In the genomic region with DNA sequence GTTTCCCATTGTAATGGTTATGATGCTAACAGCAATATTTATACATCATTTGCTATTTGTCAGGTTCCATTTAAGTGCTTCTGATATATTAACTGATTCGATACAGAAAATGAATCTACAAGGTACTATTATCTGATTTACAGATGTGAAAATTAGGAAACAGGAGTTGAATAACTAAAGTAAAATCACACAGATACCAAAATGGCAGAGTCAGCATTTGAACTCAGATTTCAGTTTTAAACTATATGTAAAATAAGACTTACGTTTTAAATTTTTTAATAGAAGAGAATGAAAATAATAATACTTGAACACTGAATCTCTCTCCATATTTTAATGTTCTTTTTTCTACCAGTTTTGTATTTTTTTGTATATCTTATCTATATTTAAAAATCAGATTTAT, we compare ENCODE assay signal across 1 cellular context.
A peak's percentile ranks its signal among the peaks of the same experiment; 100 is the strongest.
TF ChIP-seq lines count a peak whose summit lies in the region.

No MANE protein-coding gene starts in this region.

TF ChIP-seq in HepG2, 621 proteins besides CTCF, POLR2A, EP300 and RAD21 (continued from another document):
- TF ChIP-seq ARID5B (CRISPR knock-in tag; IDR thresholded peaks at IDR 0.05), result no peak
- TF ChIP-seq MAFF (IDR thresholded peaks at IDR 0.05; ENCODE audit: low read depth, low read length), result peak; percentile 68; the same call in 1 of the 2 replicates
- TF ChIP-seq, protein P1, sequence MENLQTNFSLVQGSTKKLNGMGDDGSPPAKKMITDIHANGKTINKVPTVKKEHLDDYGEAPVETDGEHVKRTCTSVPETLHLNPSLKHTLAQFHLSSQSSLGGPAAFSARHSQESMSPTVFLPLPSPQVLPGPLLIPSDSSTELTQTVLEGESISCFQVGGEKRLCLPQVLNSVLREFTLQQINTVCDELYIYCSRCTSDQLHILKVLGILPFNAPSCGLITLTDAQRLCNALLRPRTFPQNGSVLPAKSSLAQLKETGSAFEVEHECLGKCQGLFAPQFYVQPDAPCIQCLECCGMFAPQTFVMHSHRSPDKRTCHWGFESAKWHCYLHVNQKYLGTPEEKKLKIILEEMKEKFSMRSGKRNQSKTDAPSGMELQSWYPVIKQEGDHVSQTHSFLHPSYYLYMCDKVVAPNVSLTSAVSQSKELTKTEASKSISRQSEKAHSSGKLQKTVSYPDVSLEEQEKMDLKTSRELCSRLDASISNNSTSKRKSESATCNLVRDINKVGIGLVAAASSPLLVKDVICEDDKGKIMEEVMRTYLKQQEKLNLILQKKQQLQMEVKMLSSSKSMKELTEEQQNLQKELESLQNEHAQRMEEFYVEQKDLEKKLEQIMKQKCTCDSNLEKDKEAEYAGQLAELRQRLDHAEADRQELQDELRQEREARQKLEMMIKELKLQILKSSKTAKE (CRISPR knock-in tag; IDR thresholded peaks at IDR 0.05; ENCODE audit: borderline replicate concordance), result no peak
- TF ChIP-seq ZNF572 (CRISPR knock-in tag; IDR thresholded peaks at IDR 0.05), result no peak
